ENCODE assay signal across 9 cellular contexts in genomic region chr3:14175383-14176037, GRCh38. TPM values are rescaled to one million over a fixed set of nuclear protein-coding genes. Genes with fewer than 3 reads are reported as not detected.
A peak's percentile ranks its signal among the peaks of the same experiment; 100 is the strongest.
DNase-seq lines count a peak whose midpoint lies in the region; ATAC-seq and TF ChIP-seq lines count a peak whose summit lies in the region.
"Had no signal": no experiment of that assay in that cellular context is flagged by ENCODE, and none has a peak within 500 bp of the region (broad histone marks: within the 10 kb centered on the region; RNA-seq: fewer than 3 reads in every experiment).

No MANE protein-coding gene starts in this region.

- no peak overlapping the region for H3K27ac ChIP-seq in GM23338 (ENCODE audit: low read depth)

- H3F3A ChIP-seq in GM23338 (replicated peaks; ENCODE audit: low read depth): no peaks in the 10 kb centered on the region

- CTCF ChIA-PET in HEK293T (lab: Yijun Ruan, JAX): interaction anchor here (0.6 kb wide), 1 partner anchor 53 kb away, joined by 3 read pairs; no protein-coding TSS in a partner anchor

- H3K27ac Mint-ChIP-seq in GM23338: no peak overlapping the region

- no peaks in the 10 kb centered on the region for H3K9me2 ChIP-seq in GM23338 (ENCODE audit: insufficient read depth)

- H3K4me2 ChIP-seq in GM23338: peak overlapping the region; percentile 6; the same call in 1 of the 2 replicates

- peaks cover 60% of the 10 kb centered on the region for H3K79me2 ChIP-seq in GM23338 (replicated peaks; ENCODE audit: insufficient read depth)

- H3K36me3 Mint-ChIP-seq in GM23338 (ENCODE audit: low read depth): peaks cover 22% of the 10 kb centered on the region

- TF ChIP-seq CTCF in GM23338 (conservative IDR thresholded peaks at IDR 0.05; ENCODE audit: low read depth in 2 of 2): no peak

- H3K4me3 ChIP-seq in GM23338: no peak overlapping the region

- intact Hi-C loops in posterior vena cava (cut with DNase I): loop anchor here in 1 of 2 donors (10.0 kb wide), 1 partner anchor 51 kb away; the partner anchor contains the start of genes CHCHD4 and TMEM43

- peaks cover 16% of the 10 kb centered on the region for H3K36me3 ChIP-seq in GM23338 (ENCODE audit: insufficient read depth)

- ATAC-seq in GM23338 (no peak), HG03175 (IDR thresholded peaks at IDR 0.05; ENCODE audit: unreplicated experiment) (no peak)
- ATAC-seq: Panc1 had no signal

- no peaks in the 10 kb centered on the region for H3K27me3 ChIP-seq in GM23338 (ENCODE audit: insufficient read depth)

- DNase-seq in A172 (ENCODE audit: low spot score): peak; percentile 41
- DNase-seq in GM23338 (ENCODE audit: low spot score): no peak
- DNase-seq in T-helper 9 cell: peak; percentile 38
- DNase-seq in effector CD8-positive, alpha-beta T cell (lab: John Stamatoyannopoulos, UW): peak; percentile 32
- no peak for DNase-seq in inferior parietal cortex (ENCODE audit: extremely low spot score)
- no peak for DNase-seq in posterior vena cava (ENCODE audit: low spot score)
- DNase-seq in HEK293T (ENCODE audit: extremely low spot score): no peak

- POLR2A ChIA-PET in HEK293T (lab: Yijun Ruan, JAX): interaction anchor here (1.3 to 1.4 kb wide), 2 partner anchors 13 to 50 kb away, joined by 3 to 7 read pairs; partner anchors contain the start of genes CHCHD4 and TMEM43

- H3K9me3 Mint-ChIP-seq in GM23338: 0 out of 3 replicates have a peak, but pooled peaks cover 3% of the 10 kb centered on the region

- peaks cover 10% of the 10 kb centered on the region for H3K27me3 Mint-ChIP-seq in GM23338 (ENCODE audit: insufficient read depth, low read depth, poor library complexity)

- no peak overlapping the region for H3K4me3 Mint-ChIP-seq in GM23338

- H4K20me1 ChIP-seq in GM23338 (replicated peaks; ENCODE audit: insufficient read depth): no peaks in the 10 kb centered on the region; the same call in 1 of the 2 replicates

- peaks cover 27% of the 10 kb centered on the region for H3K4me1 Mint-ChIP-seq in GM23338

- peaks cover 14% of the 10 kb centered on the region for H3K4me1 ChIP-seq in GM23338 (ENCODE audit: insufficient read depth)

- H2AFZ ChIP-seq in GM23338: no peak overlapping the region

TF ChIP-seq in GM23338, 12 proteins besides CTCF, POLR2A, EP300 and RAD21:
- TF ChIP-seq ETS1 (IDR thresholded peaks at IDR 0.05): no peak
- TF ChIP-seq STAT1 (IDR thresholded peaks at IDR 0.05; ENCODE audit: unreplicated experiment): no peak
- TF ChIP-seq POLR2AphosphoS5 (IDR thresholded peaks at IDR 0.05; ENCODE audit: low read depth): no peak
- no peak for TF ChIP-seq CREB1 (CRISPR knock-in tag; IDR thresholded peaks at IDR 0.05; ENCODE audit: low read depth)

TF ChIP-seq in HEK293T, 16 proteins besides CTCF, POLR2A, EP300 and RAD21:
- no peak for TF ChIP-seq FOXM1 (IDR thresholded peaks at IDR 0.05; ENCODE audit: borderline replicate concordance)
- TF ChIP-seq ZNF384 (IDR thresholded peaks at IDR 0.05): no peak
- TF ChIP-seq ELF4 (IDR thresholded peaks at IDR 0.05): no peak
- no peak for TF ChIP-seq SP1 (IDR thresholded peaks at IDR 0.05)
- TF ChIP-seq CTBP1 (IDR thresholded peaks at IDR 0.05; ENCODE audit: borderline replicate concordance): no peak
- no peak for TF ChIP-seq LEF1 (IDR thresholded peaks at IDR 0.05; ENCODE audit: borderline replicate concordance)
- no peak for TF ChIP-seq L3MBTL2 (conservative IDR thresholded peaks at IDR 0.05)
- no peak for TF ChIP-seq FOXA1 (IDR thresholded peaks at IDR 0.05)
- TF ChIP-seq PKNOX1 (IDR thresholded peaks at IDR 0.05): no peak
- TF ChIP-seq HDGF (IDR thresholded peaks at IDR 0.05; ENCODE audit: borderline replicate concordance): no peak
- TF ChIP-seq FOXK2 (IDR thresholded peaks at IDR 0.05): no peak
- no peak for TF ChIP-seq ARNT (IDR thresholded peaks at IDR 0.05)
- no peak for TF ChIP-seq NFRKB (IDR thresholded peaks at IDR 0.05)
- TF ChIP-seq TARDBP (IDR thresholded peaks at IDR 0.05): no peak
- TF ChIP-seq BHLHE40 (IDR thresholded peaks at IDR 0.05; ENCODE audit: borderline replicate concordance): no peak
- TF ChIP-seq SUZ12 (IDR thresholded peaks at IDR 0.05): no peak

RNA-seq across cellular contexts. Expression of gene XPC, which starts 2.9 kb away (rescaled TPM):
- total RNA-seq in A172 (2014; rRNA removed; shearing (Covaris generic)): 28.4 and 32.2 TPM in 2 replicates
- total RNA-seq in GM23338 (2014; rRNA removed; shearing (Covaris generic)): 31.7 and 34.9 TPM in 2 replicates
- 41.5 and 42.8 TPM in 2 replicates for polyA plus RNA-seq in GM23338 (2016; fragmentation: Nextera tagmentation; extraction: Ambion mirVana)
- total RNA-seq in posterior vena cava: 10 to 100 TPM; 19.8 to 24.0 TPM

RNA-seq across cellular contexts. Expression of gene LSM3, which starts 3.1 kb away (rescaled TPM):
- total RNA-seq in A172 (2014; rRNA removed; shearing (Covaris generic)): 45.3 and 49.4 TPM in 2 replicates
- 20.1 TPM in 2 replicates for total RNA-seq in GM23338 (2014; rRNA removed; shearing (Covaris generic))
- 64.1 and 71.5 TPM in 2 replicates for polyA plus RNA-seq in GM23338 (2016; fragmentation: Nextera tagmentation; extraction: Ambion mirVana)
- 10 to 100 TPM in 1 of 2 donors, 1 to 10 TPM in 1; 9.3 to 10.2 TPM for total RNA-seq in posterior vena cava

RNA-seq across cellular contexts. Expression of gene TMEM43, which starts 50.7 kb away (rescaled TPM):
- total RNA-seq in A172 (2014; rRNA removed; shearing (Covaris generic)): 117 and 132 TPM in 2 replicates
- 27.6 and 34.7 TPM in 2 replicates for total RNA-seq in GM23338 (2014; rRNA removed; shearing (Covaris generic))
- polyA plus RNA-seq in GM23338 (2016; fragmentation: Nextera tagmentation; extraction: Ambion mirVana): 14.8 and 15.9 TPM in 2 replicates
- 100 to 1,000 TPM; 107 to 115 TPM for total RNA-seq in posterior vena cava

RNA-seq across cellular contexts. Expression of gene CHCHD4, which starts 50.8 kb away (rescaled TPM):
- 45.3 and 48.5 TPM in 2 replicates for total RNA-seq in A172 (2014; rRNA removed; shearing (Covaris generic))
- total RNA-seq in GM23338 (2014; rRNA removed; shearing (Covaris generic)): 25.8 and 31.1 TPM in 2 replicates
- 39.2 and 41.3 TPM in 2 replicates for polyA plus RNA-seq in GM23338 (2016; fragmentation: Nextera tagmentation; extraction: Ambion mirVana)
- 1 to 10 TPM; 7.9 TPM for total RNA-seq in posterior vena cava

Comparison
In these comparisons a context has a peak if more than half of its experiments do, and no peak if none do; other contexts are left out.
1. DNase-seq: peak in A172 (single experiment), T-helper 9 cell (single experiment) and effector CD8-positive, alpha-beta T cell (single experiment); none in GM23338 (single experiment), inferior parietal cortex (single experiment), posterior vena cava (single experiment) and HEK293T (single experiment).